Comparison of ENCODE assay signal across 8 cellular contexts in genomic region chr12:2691340-2692111, GRCh38.
DNase-seq lines count a peak whose midpoint lies in the region; ATAC-seq, FAIRE-seq and TF ChIP-seq lines count a peak whose summit lies in the region.

No MANE protein-coding gene starts in this region.

- H3K14ac ChIP-seq in H1 (ENCODE audit: insufficient read length) = no peak overlapping the region

- TF ChIP-seq EP300 in H1 (IDR thresholded peaks at IDR 0.05; ENCODE audit: borderline replicate concordance in 1 of 2, low read depth in 2 of 2, low read length in 2 of 2) = no peak

- H3K23ac ChIP-seq in H1 (ENCODE audit: insufficient read length) = no peak overlapping the region

- DNase-seq in BE2C (no peak), GM19239 (ENCODE audit: insufficient read length, low spot score) (peak; percentile 71), H1 (ENCODE audit: low read depth in 1 of 2, low spot score in 2 of 2) (peak in 1 of 2 experiments; percentile 81), omental fat pad (ENCODE audit: low spot score) (no peak), medulla oblongata (ENCODE audit: extremely low spot score) (no peak), inferior parietal cortex (ENCODE audit: extremely low spot score) (no peak)
- DNase-seq in activated CD4-positive, CD25-positive, alpha-beta regulatory T cell (lab: John Stamatoyannopoulos, UW) = peak; percentile 18 to 32 (median 28)

- TF ChIP-seq POLR2A in H1 (IDR thresholded peaks at IDR 0.05; ENCODE audit: control extremely low read depth in 1 of 2, low read depth in 2 of 2, low read length in 2 of 2) = no peak; a peak in 1 of 3 replicates

- peak overlapping the region; percentile 42 for H3K56ac ChIP-seq in H1 (replicated peaks; ENCODE audit: insufficient read length, low read depth, low read length)

- H3K27me3 ChIP-seq in BE2C (peaks cover 57% of the 10 kb centered on the region), H1 (replicated peaks in 1 of 4; ENCODE audit: control insufficient read depth in 3 of 4, extremely low read depth in 1 of 4, insufficient read depth in 3 of 4, low read length in 3 of 4) (peaks cover 0 to 10% (median 6%) of the 10 kb centered on the region in 4 experiments; a peak in 3 of 7 replicates)

- peak overlapping the region; percentile 66; the same call in 1 of the 2 replicates for H2BK5ac ChIP-seq in H1 (ENCODE audit: low read depth, low read length)

- H3K4me2 ChIP-seq in H1 (ENCODE audit: insufficient read depth in 1 of 2, low read depth in 2 of 2, low read length in 2 of 2) = peak overlapping the region; percentile 66 to 90

- no peaks in the 10 kb centered on the region for H3K79me2 ChIP-seq in H1 (ENCODE audit: control insufficient read depth in 1 of 2, insufficient read depth in 2 of 2, low read length in 2 of 2)

- H3K23me2 ChIP-seq in H1 (ENCODE audit: low read depth, low read length) = peaks cover 9% of the 10 kb centered on the region; the same call in 1 of the 2 replicates

- H3K4me3 ChIP-seq in BE2C (ENCODE audit: low read depth, low read length) (peak overlapping the region; percentile 31), H1 (ENCODE audit: extremely low read depth in 1 of 4, insufficient read depth in 2 of 4, low read depth in 3 of 4, low read length in 4 of 4) (peak overlapping the region; percentile 54 to 82 (median 62))

- no peak overlapping the region for H2BK20ac ChIP-seq in H1 (ENCODE audit: low read length)

- H4K5ac ChIP-seq in H1 (ENCODE audit: insufficient read length, low read depth, low read length) = no peak overlapping the region

- peak overlapping the region; percentile 28; the same call in 1 of the 2 replicates for H2AFZ ChIP-seq in H1 (ENCODE audit: low read length)

- H4K91ac ChIP-seq in H1 (replicated peaks; ENCODE audit: insufficient read length, low read length) = peak overlapping the region; percentile 56

- no peaks in the 10 kb centered on the region for H4K20me1 ChIP-seq in H1 (replicated peaks in 1 of 2; ENCODE audit: control insufficient read depth in 1 of 2, insufficient read depth in 2 of 2, low read length in 2 of 2)

- H4K8ac ChIP-seq in H1 (ENCODE audit: extremely low read depth, insufficient read depth, low read length) = peak overlapping the region; percentile 4; the same call in 1 of the 2 replicates

- H3K79me1 ChIP-seq in H1 (ENCODE audit: low read depth, low read length) = no peaks in the 10 kb centered on the region

- TF ChIP-seq RAD21 in H1 (IDR thresholded peaks at IDR 0.05 in 1 of 2, conservative IDR thresholded peaks at IDR 0.05 in 1 of 2; ENCODE audit: low read depth in 2 of 2, low read length in 2 of 2) = no peak

- H3K36me3 ChIP-seq in BE2C = no peaks in the 10 kb centered on the region
- H3K36me3 ChIP-seq in H1 (ENCODE audit: control insufficient read depth in 2 of 4, insufficient read depth in 4 of 4, low read length in 3 of 4) = no peaks in the 10 kb centered on the region

- TF ChIP-seq CTCF in BE2C (IDR thresholded peaks at IDR 0.05; ENCODE audit: low read depth, low read length) = no peak
- no peak for TF ChIP-seq CTCF in H1 (IDR thresholded peaks at IDR 0.05; ENCODE audit: control extremely low read depth in 1 of 3, insufficient read depth in 1 of 3, low read depth in 1 of 3, low read length in 3 of 3)
- TF ChIP-seq CTCF in omental fat pad (IDR thresholded peaks at IDR 0.05) = no peak

- peak overlapping the region; percentile 93 for H3K18ac ChIP-seq in H1 (ENCODE audit: extremely low read depth, low read length)

- H2BK120ac ChIP-seq in H1 (replicated peaks; ENCODE audit: low read depth, low read length) = no peak overlapping the region

- H3K4me1 ChIP-seq in BE2C (no peaks in the 10 kb centered on the region), H1 (replicated peaks in 1 of 4; ENCODE audit: control insufficient read depth in 3 of 4, insufficient read depth in 4 of 4, low read length in 3 of 4) (peaks cover 0 to 8% (median 4%) of the 10 kb centered on the region in 4 experiments; a peak in 4 of 7 replicates)

- H3K4ac ChIP-seq in H1 (replicated peaks; ENCODE audit: insufficient read length, low read depth, low read length) = no peak overlapping the region

- H2BK12ac ChIP-seq in H1 (ENCODE audit: low read depth, low read length) = no peak overlapping the region; the same call in 1 of the 2 replicates

- FAIRE-seq in GM19239 (lab: Jason Lieb, UNC) (peak; percentile 77), H1 (lab: Jason Lieb, UNC) (peak; percentile 62)

- POLR2A ChIA-PET in H1 (lab: Charles Lee; ENCODE audit: partially characterized antibody) = interaction anchor here (0.5 to 2.4 kb wide), 13 partner anchors 9 to 1556 kb away, joined by 3 to 17 read pairs (median 3); partner anchors contain the start of gene FKBP4

- H3K9me3 ChIP-seq in BE2C (no peaks in the 10 kb centered on the region; the same call in 1 of the 2 replicates), H1 (ENCODE audit: insufficient read depth in 2 of 2, low read depth in 1 of 2, low read length in 1 of 2) (no peaks in the 10 kb centered on the region)

- no peak overlapping the region; the same call in 1 of the 2 replicates for H2BK15ac ChIP-seq in H1 (ENCODE audit: low read length)

- no peak overlapping the region for H3K27ac ChIP-seq in H1 (ENCODE audit: low read depth, low read length)

- CTCF ChIA-PET in H1 (lab: Charles Lee; ENCODE audit: partially characterized antibody) = interaction anchor here (0.7 to 4.6 kb wide), 14 partner anchors 8 to 890 kb away, joined by 3 to 32 read pairs (median 4); no protein-coding TSS in a partner anchor

- ATAC-seq in HG03571 (IDR thresholded peaks at IDR 0.05; ENCODE audit: unreplicated experiment) (peak; percentile 71), omental fat pad (ENCODE audit: low FRiP score) (peak; percentile 26)

- H2AK5ac ChIP-seq in H1 (ENCODE audit: low read depth, low read length) = no peak overlapping the region

- 2% methylated on average over 53 of the region's 63 CpGs; no CpG with 5 or more reads in 1 of the 2 experiments for WGBS in H1 (ENCODE audit: extremely low coverage in 1 of 2, insufficient coverage in 1 of 2, insufficient read length in 1 of 2, insufficient replicate concordance in 2 of 2, low coverage in 1 of 2, low lambda C conversion rate in 2 of 2, missing lambda C conversion rate in 1 of 2), 2 experiments

- H3K9ac ChIP-seq in H1 (replicated peaks in 1 of 4; ENCODE audit: extremely low read depth in 1 of 4, low read depth in 3 of 4, low read length in 3 of 4) = peak overlapping the region in 3 of 4 experiments; percentile 34 to 43 (median 42); a peak in 4 of 7 replicates

TF ChIP-seq in H1, 55 proteins besides CTCF, POLR2A, EP300 and RAD21:
- no peak for TF ChIP-seq BRCA1 (IDR thresholded peaks at IDR 0.05; ENCODE audit: low read depth, low read length)
- no peak for TF ChIP-seq TBP (IDR thresholded peaks at IDR 0.05; ENCODE audit: low read depth, low read length)
- TF ChIP-seq PHF8 (conservative IDR thresholded peaks at IDR 0.05; ENCODE audit: low read depth, low read length) = peak; percentile 58
- TF ChIP-seq GABPA (IDR thresholded peaks at IDR 0.05; ENCODE audit: borderline replicate concordance, insufficient read depth, low read length) = no peak
- no peak for TF ChIP-seq EZH2 (IDR thresholded peaks at IDR 0.05; ENCODE audit: low read depth, low read length, severe bottlenecking)
- peak; percentile 44; the same call in 1 of the 2 replicates for TF ChIP-seq MAX (IDR thresholded peaks at IDR 0.05)
- TF ChIP-seq HDAC2 (IDR thresholded peaks at IDR 0.05; ENCODE audit: borderline replicate concordance in 1 of 2, low read depth in 2 of 2, low read length in 2 of 2) = 0 out of 4 replicates have a peak, but pooled peaks of 1 of the 2 experiments have one; percentile 19
- 0 out of 2 replicates have a peak, but pooled peaks have one; percentile 33 for TF ChIP-seq POLR2AphosphoS5 (IDR thresholded peaks at IDR 0.05; ENCODE audit: low read depth, low read length)
- TF ChIP-seq SIN3A (conservative IDR thresholded peaks at IDR 0.05 in 1 of 2, IDR thresholded peaks at IDR 0.05 in 1 of 2; ENCODE audit: low read depth in 1 of 2, low read length in 2 of 2) = peak; percentile 61 to 82; a peak in 3 of 4 replicates
- peak; percentile 5; the same call in 1 of the 2 replicates for TF ChIP-seq TAF1 (IDR thresholded peaks at IDR 0.05; ENCODE audit: low read depth, low read length)
- peak; percentile 56 for TF ChIP-seq KDM4A (IDR thresholded peaks at IDR 0.05; ENCODE audit: low read depth, low read length, severe bottlenecking)
- no peak for TF ChIP-seq ZNF274 (IDR thresholded peaks at IDR 0.05; ENCODE audit: borderline replicate concordance, extremely low read depth, low read length)
- no peak for TF ChIP-seq BACH1 (IDR thresholded peaks at IDR 0.05; ENCODE audit: low read length)
- peak; percentile 32; the same call in 1 of the 2 replicates for TF ChIP-seq E2F6 (IDR thresholded peaks at IDR 0.05)

Comparison
In these comparisons a context has a peak if more than half of its experiments do, and no peak if none do; other contexts are left out.
1. DNase-seq: peak in GM19239 (single experiment) and activated CD4-positive, CD25-positive, alpha-beta regulatory T cell (4 of 4); none in BE2C (single experiment), omental fat pad (single experiment), medulla oblongata (single experiment) and inferior parietal cortex (single experiment).